13 cellular contexts compared by ENCODE assay signal in genomic region chr14:65332141-65332871, GRCh38.
DNase-seq lines count a peak whose midpoint lies in the region; ATAC-seq, FAIRE-seq and TF ChIP-seq lines count a peak whose summit lies in the region.
"Had no signal": no experiment of that assay in that cellular context is flagged by ENCODE, and none has a peak within 500 bp of the region (broad histone marks: within the 10 kb centered on the region; RNA-seq: fewer than 3 reads in every experiment).

No MANE protein-coding gene starts in this region.

- H3K23ac ChIP-seq in trophoblast cell (ENCODE audit: low read length) = no peak overlapping the region

- peak; percentile 72 for FAIRE-seq in GM12891 (lab: Jason Lieb, UNC)

- no peak overlapping the region for H3K4me3 ChIP-seq in trophoblast cell (ENCODE audit: low read depth, low read length)
- H3K4me3 ChIP-seq: heart left ventricle, lung had no signal

- H3K27me3 ChIP-seq in trophoblast cell (ENCODE audit: insufficient read depth, low read length) = no peaks in the 10 kb centered on the region
- H3K27me3 ChIP-seq: heart left ventricle had no signal

- no peaks in the 10 kb centered on the region for H3K36me3 ChIP-seq in trophoblast cell (ENCODE audit: control insufficient read depth in 1 of 2, insufficient read depth in 2 of 2, low read length in 2 of 2)
- H3K36me3 ChIP-seq: heart left ventricle had no signal

- H2AK5ac ChIP-seq in trophoblast cell (ENCODE audit: low read length) = no peak overlapping the region

- H4K12ac ChIP-seq in trophoblast cell (ENCODE audit: low read depth, low read length) = no peak overlapping the region

- H3K9ac ChIP-seq in trophoblast cell (ENCODE audit: low read length) = no peak overlapping the region

- H3K4me1 ChIP-seq in trophoblast cell (ENCODE audit: control insufficient read depth in 1 of 2, insufficient read depth in 2 of 2, low read length in 2 of 2) = peaks cover 23 to 34% of the 10 kb centered on the region in 2 experiments

- H3K27ac ChIP-seq in trophoblast cell (ENCODE audit: low read depth, low read length) = no peak overlapping the region
- H3K27ac ChIP-seq: heart left ventricle, VCaP had no signal

- ATAC-seq in HG03342 (IDR thresholded peaks at IDR 0.05; ENCODE audit: unreplicated experiment) = peak; percentile 58
- no peak for ATAC-seq in HG02938 (IDR thresholded peaks at IDR 0.05; ENCODE audit: unreplicated experiment)
- no peak for ATAC-seq in GM19324 (IDR thresholded peaks at IDR 0.05; ENCODE audit: low FRiP score, unreplicated experiment)
- ATAC-seq: heart left ventricle; stimulated activated naive CD8-positive, alpha-beta T cell treated with anti-CD3 and anti-CD28 coated beads, Interleukin-15, amount 100 ng/mL, for 72 hours had no signal

- no peaks in the 10 kb centered on the region for H3K9me3 ChIP-seq in trophoblast cell (ENCODE audit: insufficient read depth, low read depth, low read length)
- H3K9me3 ChIP-seq: heart left ventricle had no signal

- DNase-seq in GM12891 (ENCODE audit: insufficient read length, low spot score) = no peak
- DNase-seq in SKM-1 treated with dmso at 0.1 percent for 144 hours (lab: John Stamatoyannopoulos, UW; ENCODE audit: unreplicated experiment) = peak; percentile 5
- peak in 1 of 2 donors; percentile 23 for DNase-seq in trophoblast cell
- DNase-seq in T-helper 9 cell = no peak
- DNase-seq: activated T-cell treated with anti-CD3 and anti-CD28 coated beads, Interleukin-2, amount 50 U/mL, for 1 hour; heart left ventricle; NCI-H1930; stimulated activated naive CD8-positive, alpha-beta T cell treated with anti-CD3 and anti-CD28 coated beads, Interleukin-15, amount 100 ng/mL, for 72 hours had no signal

- no peak overlapping the region for H2BK120ac ChIP-seq in trophoblast cell (ENCODE audit: insufficient read depth, low read length, poor library complexity)

- no peak for TF ChIP-seq POLR2A in GM12891 (IDR thresholded peaks at IDR 0.05; ENCODE audit: low read depth, low read length)

- H2BK5ac ChIP-seq in trophoblast cell (ENCODE audit: low read depth, low read length, poor library complexity) = no peak overlapping the region

- H3K14ac ChIP-seq in trophoblast cell (ENCODE audit: low read length) = no peak overlapping the region

- H3K79me2 ChIP-seq in trophoblast cell (ENCODE audit: control insufficient read depth, insufficient read depth, low read length, poor library complexity) = peaks cover 3% of the 10 kb centered on the region

- no peak overlapping the region for H2AFZ ChIP-seq in trophoblast cell (ENCODE audit: insufficient read depth, low read length, poor library complexity)

- H3K4me2 ChIP-seq in trophoblast cell (ENCODE audit: low read length) = no peak overlapping the region

- H3K4ac ChIP-seq in trophoblast cell (ENCODE audit: low read depth, low read length) = no peak overlapping the region

- no CpG with 5 or more reads among the region's 2 CpGs for WGBS in trophoblast cell (ENCODE audit: extremely low coverage, insufficient coverage, insufficient read length)

- no peak overlapping the region for H2BK12ac ChIP-seq in trophoblast cell (ENCODE audit: low read length)

- peak overlapping the region; percentile 19 for H4K91ac ChIP-seq in trophoblast cell (ENCODE audit: low read depth, low read length)

- H3K18ac ChIP-seq in trophoblast cell (ENCODE audit: low read length) = no peak overlapping the region

- no peak overlapping the region for H4K8ac ChIP-seq in trophoblast cell (ENCODE audit: low read depth, low read length)

- H3K79me1 ChIP-seq in trophoblast cell (ENCODE audit: low read length) = peaks cover 23% of the 10 kb centered on the region

TF ChIP-seq in GM12891, 5 proteins besides CTCF, POLR2A, EP300 and RAD21:
- TF ChIP-seq POLR2AphosphoS5 (IDR thresholded peaks at IDR 0.05; ENCODE audit: low read depth, low read length) = no peak
- no peak for TF ChIP-seq POU2F2 (IDR thresholded peaks at IDR 0.05; ENCODE audit: low read depth, low read length)
- no peak for TF ChIP-seq TAF1 (IDR thresholded peaks at IDR 0.05; ENCODE audit: low read depth, low read length)
- TF ChIP-seq SPI1 (IDR thresholded peaks at IDR 0.05; ENCODE audit: low read depth, low read length) = peak; percentile 94
- TF ChIP-seq PAX5 (IDR thresholded peaks at IDR 0.05; ENCODE audit: insufficient read depth, low read length, severe bottlenecking) = no peak
TF ChIP-seq in GM12891: peak in this region for 1.
